1 cellular context compared by ENCODE assay signal in the genomic region with DNA sequence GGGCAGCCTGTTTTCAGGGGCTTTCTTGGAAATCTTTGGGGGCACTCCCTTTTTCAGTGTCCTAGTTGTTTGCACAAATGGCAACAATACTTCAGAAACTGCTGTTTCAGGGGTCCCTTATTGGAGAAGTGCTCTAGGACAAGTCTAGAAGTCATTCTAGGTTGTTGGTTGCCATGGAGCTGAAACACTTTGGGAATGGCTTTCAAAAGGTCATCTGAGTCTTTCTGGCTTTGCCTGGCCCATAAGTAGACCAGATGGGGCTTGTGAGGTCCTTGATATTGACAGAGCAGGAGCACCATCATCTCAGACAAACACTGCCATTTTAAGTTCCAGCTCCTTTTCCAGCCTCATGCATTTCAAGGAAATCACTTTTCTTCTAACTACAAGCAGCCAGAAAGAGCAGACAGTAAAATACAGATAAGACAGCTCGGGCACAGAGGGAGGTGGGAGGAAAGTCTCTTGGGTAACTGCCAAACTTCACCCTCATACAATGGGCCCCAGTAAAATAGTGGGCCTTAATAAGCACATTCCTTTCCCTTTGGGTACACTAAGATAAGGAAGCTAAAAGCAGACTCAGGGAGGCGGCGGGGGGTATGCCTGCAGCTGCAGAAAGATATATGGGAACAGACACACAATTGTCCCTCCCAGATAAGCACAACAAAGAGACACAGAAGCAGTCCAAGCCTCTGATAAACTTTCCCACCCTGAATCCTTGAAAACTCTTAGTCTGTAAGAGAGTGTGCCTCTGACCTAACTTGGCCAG.
TF ChIP-seq lines count a peak whose summit lies in the region.

No MANE protein-coding gene starts in this region.

TF ChIP-seq in GM23338, 12 proteins besides CTCF, POLR2A, EP300 and RAD21:
- TF ChIP-seq ZNF114 (CRISPR knock-in tag; IDR thresholded peaks at IDR 0.05) (no peak), STAT1 (IDR thresholded peaks at IDR 0.05; ENCODE audit: unreplicated experiment) (no peak), REST (IDR thresholded peaks at IDR 0.05; ENCODE audit: unreplicated experiment) (no peak)
